Comparison of ENCODE assay signal across 8 cellular contexts in the genomic region with DNA sequence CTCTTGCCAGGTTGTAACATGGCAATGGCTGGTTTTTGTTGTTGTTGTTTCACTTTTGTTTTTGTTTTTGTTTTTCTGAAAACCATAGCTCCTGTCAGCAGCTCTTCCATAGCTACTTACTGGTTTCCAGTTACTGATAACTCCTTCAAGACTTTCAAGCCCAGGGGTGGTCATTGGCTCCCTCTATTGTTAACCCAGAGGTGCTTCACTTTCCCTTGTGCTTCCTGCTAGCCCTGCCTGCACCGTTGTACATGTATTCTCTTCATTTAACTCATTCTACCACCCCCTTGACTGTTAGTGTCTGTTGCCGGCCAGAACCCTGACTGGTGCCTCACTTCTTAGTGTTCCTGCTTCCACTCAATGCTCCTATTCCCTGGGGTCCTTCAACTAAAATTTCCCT. TPM values are rescaled to one million over a fixed set of nuclear protein-coding genes. Genes with fewer than 3 reads are reported as not detected.
DNase-seq lines count a peak whose midpoint lies in the region; ATAC-seq and TF ChIP-seq lines count a peak whose summit lies in the region.

No MANE protein-coding gene starts in this region.

- in situ Hi-C loops in astrocyte of the spinal cord (cut with HindIII; ENCODE audit: low sequenced_read_pairs) = no loop called here

- ATAC-seq in HG03575 (IDR thresholded peaks at IDR 0.05; ENCODE audit: extremely low read depth, insufficient number of reproducible peaks, low FRiP score, unreplicated experiment) = peak; percentile 41

- no peak overlapping the region for H3K4me3 ChIP-seq in astrocyte of the spinal cord (ENCODE audit: low read depth, low read length)

- TF ChIP-seq CTCF in GM20000 (IDR thresholded peaks at IDR 0.05; ENCODE audit: extremely low read depth, missing control alignments) (peak; percentile 33), astrocyte of the spinal cord (IDR thresholded peaks at IDR 0.05; ENCODE audit: low read depth, low read length) (peak; percentile 7)

- peak; percentile 11 for DNase-seq in DMS 273 treated with DMSO at 0.1 percent for 48 hours (lab: John Stamatoyannopoulos, UW)
- DNase-seq in GM20000 (ENCODE audit: low spot score) = peak; percentile 36
- DNase-seq in SKM-1 treated with dmso at 0.1 percent for 144 hours (lab: John Stamatoyannopoulos, UW; ENCODE audit: unreplicated experiment) = peak; percentile 6
- no peak for DNase-seq in astrocyte of the spinal cord (ENCODE audit: low read depth, low spot score)
- DNase-seq in renal cortical epithelial cell (ENCODE audit: low read depth) = peak; percentile 65
- no peak for DNase-seq in GM19240 (ENCODE audit: insufficient read length, low spot score)
- DNase-seq in hypothalamus (lab: John Stamatoyannopoulos, UW) = no peak

RNA-seq across cellular contexts. Expression of a gene that starts 4.2 kb away (rescaled TPM):
- total RNA-seq in renal cortical epithelial cell = not detected in 2 replicates

Comparison
In these comparisons a context has a peak if more than half of its experiments do, and no peak if none do; other contexts are left out.
1. DNase-seq: peak in DMS 273 treated with DMSO at 0.1 percent for 48 hours (single experiment), GM20000 (single experiment), SKM-1 treated with dmso at 0.1 percent for 144 hours (single experiment) and renal cortical epithelial cell (single experiment); none in astrocyte of the spinal cord (single experiment), GM19240 (single experiment) and hypothalamus (0 of 51).